ENCODE assay signal across 32 cellular contexts in genomic region chr7:133099887-133100286, GRCh38.
"Had no signal": no experiment of that assay in that cellular context is flagged by ENCODE, and none has a peak within 500 bp of the region (broad histone marks: within the 10 kb centered on the region; RNA-seq: fewer than 3 reads in every experiment).

No MANE protein-coding gene starts in this region.

- H3K36me3 Mint-ChIP-seq: activated CD4-positive, alpha-beta memory T cell treated with anti-CD3 and anti-CD28 coated beads for 36 hours; activated naive CD4-positive, alpha-beta T cell treated with anti-CD3 and anti-CD28 coated beads, Interleukin-2, amount 10 ng/mL, durations not matched to agents 7 days and 5 days; activated naive CD4-positive, alpha-beta T cell treated with anti-CD3 and anti-CD28 coated beads, Interleukin-2, amount 50 U/mL, for 72 hours; activated naive CD8-positive, alpha-beta T cell treated with anti-CD3 and anti-CD28 coated beads, Interleukin-2, amount 10 ng/mL, durations not matched to agents 7 days and 5 days had no signal

- H3K9me3 ChIP-seq: body of pancreas, esophagus muscularis mucosa, gastrocnemius medialis had no signal

- H3K4me3 Mint-ChIP-seq: activated CD4-positive, alpha-beta memory T cell treated with anti-CD3 and anti-CD28 coated beads for 36 hours; activated CD4-positive, alpha-beta T cell treated with anti-CD3 and anti-CD28 coated beads for 36 hours; activated CD4-positive, alpha-beta T cell treated with anti-CD3 and anti-CD28 coated beads, Interleukin-2, amount 10 ng/mL, durations not matched to agents 24 days and 14 days; activated naive CD4-positive, alpha-beta T cell treated with anti-CD3 and anti-CD28 coated beads, Interleukin-2, amount 10 ng/mL, durations not matched to agents 7 days and 5 days; activated naive CD8-positive, alpha-beta T cell treated with anti-CD3 and anti-CD28 coated beads, Interleukin-2, amount 10 ng/mL, durations not matched to agents 7 days and 5 days; activated T-cell treated with anti-CD3 and anti-CD28 coated beads, Interleukin-2, amount 50 U/mL, for 24 hours; activated T-cell treated with anti-CD3 and anti-CD28 coated beads, Interleukin-2, amount 50 U/mL, for 72 hours; effector memory CD8-positive, alpha-beta T cell; T-helper 17 cell; T-helper 2 cell treated with Interferon-gamma antibody and Interleukin-4, amounts not matched to agents 5 μg/mL and 100 μg/mL, for 36 hours had no signal

- H3K4me3 ChIP-seq: body of pancreas, esophagus muscularis mucosa, gastrocnemius medialis had no signal

- DNase-seq: activated CD4-positive, alpha-beta memory T cell treated with anti-CD3 and anti-CD28 coated beads for 36 hours; activated CD4-positive, alpha-beta T cell treated with anti-CD3 and anti-CD28 coated beads for 36 hours; activated CD4-positive, alpha-beta T cell treated with anti-CD3 and anti-CD28 coated beads, Interleukin-2, amount 10 ng/mL, durations not matched to agents 24 days and 14 days; activated CD4-positive, CD25-positive, alpha-beta regulatory T cell; activated CD4-positive, CD25-positive, alpha-beta regulatory T cell treated with anti-CD3 and anti-CD28 coated beads, Interleukin-2, amount 50 U/mL, for 72 hours; activated CD8-positive, alpha-beta memory T cell treated with anti-CD3 and anti-CD28 coated beads, Interleukin-2, amount 50 U/mL, for 48 hours; activated gamma-delta T cell; activated naive CD4-positive, alpha-beta T cell; activated naive CD4-positive, alpha-beta T cell treated with anti-CD3 and anti-CD28 coated beads, Interleukin-2, amount 10 ng/mL, durations not matched to agents 7 days and 5 days; activated naive CD8-positive, alpha-beta T cell treated with anti-CD3 and anti-CD28 coated beads, Interleukin-2, amount 10 ng/mL, durations not matched to agents 7 days and 5 days; activated T-cell treated with anti-CD3 and anti-CD28 coated beads for 4 hours; activated T-cell treated with anti-CD3 and anti-CD28 coated beads, Interleukin-2, amount 50 U/mL, for 24 hours; activated T-cell treated with anti-CD3 and anti-CD28 coated beads, Interleukin-2, amount 50 U/mL, for 72 hours; amniotic stem cell; anterior cingulate cortex; body of pancreas; cortex of kidney; dermis blood vessel endothelial cell; effector CD4-positive, alpha-beta T cell; effector memory CD8-positive, alpha-beta T cell; erythroblast; foreskin keratinocyte; gastrocnemius medialis; glutamatergic neuron; SW 1271; T-helper 1 cell; T-helper 17 cell; T1000; WERI-Rb-1 had no signal

- H3K9me3 Mint-ChIP-seq: activated CD4-positive, alpha-beta memory T cell treated with anti-CD3 and anti-CD28 coated beads for 36 hours; activated CD4-positive, alpha-beta T cell treated with anti-CD3 and anti-CD28 coated beads, Interleukin-2, amount 10 ng/mL, durations not matched to agents 24 days and 14 days; activated naive CD4-positive, alpha-beta T cell treated with anti-CD3 and anti-CD28 coated beads, Interleukin-2, amount 10 ng/mL, durations not matched to agents 7 days and 5 days; activated naive CD4-positive, alpha-beta T cell treated with anti-CD3 and anti-CD28 coated beads, Interleukin-2, amount 50 U/mL, for 72 hours; activated naive CD8-positive, alpha-beta T cell treated with anti-CD3 and anti-CD28 coated beads, Interleukin-2, amount 10 ng/mL, durations not matched to agents 7 days and 5 days; activated T-cell treated with anti-CD3 and anti-CD28 coated beads, Interleukin-2, amount 50 U/mL, for 24 hours; activated T-cell treated with anti-CD3 and anti-CD28 coated beads, Interleukin-2, amount 50 U/mL, for 72 hours; effector memory CD8-positive, alpha-beta T cell; T-helper 2 cell treated with Interferon-gamma antibody and Interleukin-4, amounts not matched to agents 5 μg/mL and 100 μg/mL, for 36 hours had no signal

- H3K36me3 ChIP-seq: esophagus muscularis mucosa, gastrocnemius medialis, WERI-Rb-1 had no signal

- H3K4me1 Mint-ChIP-seq: activated CD4-positive, alpha-beta T cell treated with anti-CD3 and anti-CD28 coated beads for 36 hours; activated CD4-positive, alpha-beta T cell treated with anti-CD3 and anti-CD28 coated beads, Interleukin-2, amount 10 ng/mL, durations not matched to agents 24 days and 14 days; activated naive CD4-positive, alpha-beta T cell treated with anti-CD3 and anti-CD28 coated beads, Interleukin-2, amount 10 ng/mL, durations not matched to agents 7 days and 5 days; activated naive CD8-positive, alpha-beta T cell treated with anti-CD3 and anti-CD28 coated beads, Interleukin-2, amount 10 ng/mL, durations not matched to agents 7 days and 5 days; T-helper 17 cell had no signal

- H3K4me1 ChIP-seq: body of pancreas, esophagus muscularis mucosa, foreskin keratinocyte had no signal

- H3K27ac Mint-ChIP-seq: activated CD4-positive, alpha-beta memory T cell treated with anti-CD3 and anti-CD28 coated beads for 36 hours; activated CD4-positive, alpha-beta T cell treated with anti-CD3 and anti-CD28 coated beads for 36 hours; activated CD4-positive, alpha-beta T cell treated with anti-CD3 and anti-CD28 coated beads, Interleukin-2, amount 10 ng/mL, durations not matched to agents 24 days and 14 days; activated naive CD4-positive, alpha-beta T cell treated with anti-CD3 and anti-CD28 coated beads, Interleukin-2, amount 10 ng/mL, durations not matched to agents 7 days and 5 days; activated naive CD4-positive, alpha-beta T cell treated with anti-CD3 and anti-CD28 coated beads, Interleukin-2, amount 50 U/mL, for 72 hours; activated naive CD8-positive, alpha-beta T cell treated with anti-CD3 and anti-CD28 coated beads, Interleukin-2, amount 10 ng/mL, durations not matched to agents 7 days and 5 days; activated T-cell treated with anti-CD3 and anti-CD28 coated beads, Interleukin-2, amount 50 U/mL, for 24 hours; activated T-cell treated with anti-CD3 and anti-CD28 coated beads, Interleukin-2, amount 50 U/mL, for 72 hours; effector memory CD8-positive, alpha-beta T cell; T-helper 17 cell; T-helper 2 cell treated with Interferon-gamma antibody and Interleukin-4, amounts not matched to agents 5 μg/mL and 100 μg/mL, for 36 hours had no signal

- H3K27me3 ChIP-seq: body of pancreas, esophagus muscularis mucosa, gastrocnemius medialis had no signal

- ATAC-seq: activated CD4-positive, alpha-beta T cell treated with anti-CD3 and anti-CD28 coated beads for 36 hours; activated naive CD4-positive, alpha-beta T cell treated with anti-CD3 and anti-CD28 coated beads, Interleukin-2, amount 50 U/mL, for 72 hours; activated T-cell treated with anti-CD3 and anti-CD28 coated beads, Interleukin-2, amount 50 U/mL, for 72 hours; body of pancreas; effector memory CD8-positive, alpha-beta T cell; foreskin keratinocyte; gastrocnemius medialis; T-helper 17 cell had no signal

- H3K27ac ChIP-seq: body of pancreas, esophagus muscularis mucosa, foreskin keratinocyte, gastrocnemius medialis, WERI-Rb-1 had no signal
